In the genomic region with DNA sequence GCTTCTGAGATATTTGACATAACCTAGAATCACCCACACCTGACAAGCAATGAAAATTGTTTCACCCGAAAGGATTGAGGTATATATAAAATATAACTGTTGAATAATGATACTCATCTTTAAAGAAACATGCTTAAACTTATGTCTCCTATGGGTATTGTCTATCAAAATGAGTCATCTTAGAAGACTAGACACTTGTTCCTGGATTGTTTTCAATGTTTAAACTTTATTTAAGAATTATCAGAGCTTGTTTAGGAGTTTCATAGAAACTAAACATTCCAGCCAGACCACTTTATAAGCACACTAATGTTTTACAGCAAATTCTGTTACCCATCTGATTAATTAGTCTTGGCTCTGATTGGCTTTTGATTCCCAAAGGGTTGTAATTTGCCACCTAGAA, we compare ENCODE assay signal across 27 cellular contexts.
"Had no signal": no experiment of that assay in that cellular context is flagged by ENCODE, and none has a peak within 500 bp of the region (broad histone marks: within the 10 kb centered on the region; RNA-seq: fewer than 3 reads in every experiment).

No MANE protein-coding gene starts in this region.

- H3K27ac ChIP-seq: ascending aorta, brain microvascular endothelial cell, left ventricle myocardium inferior, testis, transverse colon had no signal

- H3K4me3 Mint-ChIP-seq: activated naive CD8-positive, alpha-beta T cell; effector memory CD8-positive, alpha-beta T cell; nephron; T-helper 2 cell treated with Interferon-gamma antibody and Interleukin-4, amounts not matched to agents 5 μg/mL and 100 μg/mL, for 36 hours had no signal

- ATAC-seq: effector memory CD8-positive, alpha-beta T cell; mucosa of descending colon; right cardiac atrium had no signal

- H3K4me1 Mint-ChIP-seq: nephron had no signal

- H3K4me3 ChIP-seq: ascending aorta, esophagus squamous epithelium, left ventricle myocardium inferior, lung, mucosa of descending colon, testis, transverse colon had no signal

- H3K27ac Mint-ChIP-seq: effector memory CD8-positive, alpha-beta T cell; nephron; T-helper 2 cell treated with Interferon-gamma antibody and Interleukin-4, amounts not matched to agents 5 μg/mL and 100 μg/mL, for 36 hours had no signal

- H3K9me3 Mint-ChIP-seq: effector memory CD8-positive, alpha-beta T cell; nephron; T-helper 2 cell treated with Interferon-gamma antibody and Interleukin-4, amounts not matched to agents 5 μg/mL and 100 μg/mL, for 36 hours had no signal

- H3K4me1 ChIP-seq: ascending aorta, testis, transverse colon had no signal

- H3K27me3 Mint-ChIP-seq: activated naive CD8-positive, alpha-beta T cell; effector memory CD8-positive, alpha-beta T cell had no signal

- H3K9me3 ChIP-seq: ascending aorta, esophagus squamous epithelium, left ventricle myocardium inferior, mucosa of descending colon, testis, transverse colon had no signal

- DNase-seq: activated CD4-positive, alpha-beta T cell treated with anti-CD3 and anti-CD28 coated beads for 4 hours; activated CD4-positive, alpha-beta T cell treated with anti-CD3 and anti-CD28 coated beads, Interleukin-2, amount 50 U/mL, for 48 hours; activated CD4-positive, CD25-positive, alpha-beta regulatory T cell; activated CD8-positive, alpha-beta memory T cell treated with anti-CD3 and anti-CD28 coated beads, Interleukin-2, amount 50 U/mL, for 48 hours; activated gamma-delta T cell; brain microvascular endothelial cell; caudate nucleus; cortex of kidney; effector memory CD8-positive, alpha-beta T cell; esophagus squamous epithelium; left ventricle myocardium inferior; mucosa of descending colon; posterior cingulate gyrus; right cardiac atrium; stimulated activated CD4-positive, alpha-beta T cell treated with anti-CD3 and anti-CD28 coated beads, Interleukin-15, amount 100 ng/mL, for 24 hours; stimulated activated CD4-positive, alpha-beta T cell treated with anti-CD3 and anti-CD28 coated beads, Interleukin-2, amount 100 ng/mL, for 24 hours; stimulated activated naive CD4-positive, alpha-beta T cell; T-helper 1 cell; testis; transverse colon had no signal

- FAIRE-seq: frontal cortex, islet of Langerhans had no signal

- H3K27me3 ChIP-seq: ascending aorta, brain microvascular endothelial cell, esophagus squamous epithelium, testis, transverse colon had no signal
